ENCODE assay signal across 3 cellular contexts in genomic region chr6:13935881-13936261, GRCh38. TPM values are rescaled to one million over a fixed set of nuclear protein-coding genes. Genes with fewer than 3 reads are reported as not detected.
"Had no signal": no experiment of that assay in that cellular context is flagged by ENCODE, and none has a peak within 500 bp of the region (broad histone marks: within the 10 kb centered on the region; RNA-seq: fewer than 3 reads in every experiment).

No MANE protein-coding gene starts in this region.

RNA-seq across cellular contexts. Expression of gene RNF182, which starts 11.1 kb away (rescaled TPM):
- total RNA-seq: colonic mucosa; naive thymus-derived CD8-positive, alpha-beta T cell had no signal
- polyA plus RNA-seq: immature natural killer cell; naive thymus-derived CD8-positive, alpha-beta T cell had no signal
